ENCODE assay signal across 24 cellular contexts in the genomic region with DNA sequence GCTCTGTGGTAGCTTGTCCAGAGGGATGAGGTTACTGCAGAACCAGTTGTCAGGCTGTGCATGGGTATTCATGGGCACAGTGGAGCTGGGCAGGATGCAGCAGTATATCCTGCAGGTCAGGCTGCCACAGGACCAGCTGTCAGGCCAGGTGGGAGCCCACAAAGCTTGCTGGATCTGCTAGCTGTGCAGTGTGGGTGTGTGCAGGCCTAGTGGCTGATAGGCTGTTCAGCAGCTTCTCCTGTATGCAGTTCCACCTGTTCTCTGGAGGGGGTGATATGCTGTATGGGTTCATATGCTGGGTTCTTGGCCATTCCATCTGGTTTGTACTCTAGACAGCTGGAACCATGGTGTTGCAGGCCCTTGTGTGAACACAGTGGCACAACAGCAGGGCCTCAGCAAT. TPM values are rescaled to one million over a fixed set of nuclear protein-coding genes. Genes with fewer than 3 reads are reported as not detected.
"Had no signal": no experiment of that assay in that cellular context is flagged by ENCODE, and none has a peak within 500 bp of the region (broad histone marks: within the 10 kb centered on the region; RNA-seq: fewer than 3 reads in every experiment).

No MANE protein-coding gene starts in this region.

- H3K9me3 ChIP-seq: thyroid gland had no signal

- ATAC-seq: activated T-cell treated with anti-CD3 and anti-CD28 coated beads, Interleukin-2, amount 50 U/mL, for 4 hours; heart left ventricle; pancreas; psoas muscle; right cardiac atrium; stimulated activated naive CD8-positive, alpha-beta T cell treated with anti-CD3 and anti-CD28 coated beads, Interleukin-15, Interleukin-2, amounts not matched to agents 100 U/mL and 50 U/mL, for 24 hours had no signal

- H3K27ac Mint-ChIP-seq: activated naive CD8-positive, alpha-beta T cell treated with anti-CD3 and anti-CD28 coated beads for 36 hours; natural killer cell treated with Interleukin-12 subunit alpha and Interleukin-12 subunit beta and Interleukin-15 and Interleukin-18, amount 100 ng/mL, for 72 hours; T-helper 2 cell treated with Interferon-gamma antibody and Interleukin-4, amounts not matched to agents 5 μg/mL and 100 μg/mL, for 36 hours had no signal

- H3K4me1 Mint-ChIP-seq: activated naive CD8-positive, alpha-beta T cell treated with anti-CD3 and anti-CD28 coated beads for 36 hours had no signal

- H3K27me3 ChIP-seq: breast epithelium, heart left ventricle, neutrophil, pancreas, thyroid gland, vagina had no signal

- H3K36me3 ChIP-seq: breast epithelium, heart left ventricle, neutrophil, pancreas, thyroid gland, vagina had no signal

- H3K4me3 Mint-ChIP-seq: activated naive CD8-positive, alpha-beta T cell treated with anti-CD3 and anti-CD28 coated beads for 36 hours; activated T-cell treated with anti-CD3 and anti-CD28 coated beads, Interleukin-2, amount 50 U/mL, for 4 hours; natural killer cell treated with Interleukin-12 subunit alpha and Interleukin-12 subunit beta and Interleukin-15 and Interleukin-18, amount 100 ng/mL, for 72 hours; T-helper 2 cell treated with Interferon-gamma antibody and Interleukin-4, amounts not matched to agents 5 μg/mL and 100 μg/mL, for 36 hours had no signal

- FAIRE-seq: islet of Langerhans, pancreas had no signal

- H3K27me3 Mint-ChIP-seq: activated naive CD8-positive, alpha-beta T cell treated with anti-CD3 and anti-CD28 coated beads for 36 hours; natural killer cell treated with Interleukin-12 subunit alpha and Interleukin-12 subunit beta and Interleukin-15 and Interleukin-18, amount 100 ng/mL, for 72 hours had no signal

- DNase-seq: activated CD4-positive, alpha-beta T cell treated with anti-CD3 and anti-CD28 coated beads for 4 hours; activated CD4-positive, alpha-beta T cell treated with anti-CD3 and anti-CD28 coated beads, Interleukin-2, amount 50 U/mL, for 48 hours; activated CD4-positive, CD25-positive, alpha-beta regulatory T cell; activated CD8-positive, alpha-beta memory T cell treated with anti-CD3 and anti-CD28 coated beads, Interleukin-2, amount 50 U/mL, for 48 hours; activated naive CD4-positive, alpha-beta T cell treated with Interleukin-2 at 50 U/mL for 16 hours; activated naive CD8-positive, alpha-beta T cell treated with anti-CD3 and anti-CD28 coated beads for 36 hours; activated T-cell treated with anti-CD3 and anti-CD28 coated beads, Interleukin-2, amount 50 U/mL, for 4 hours; heart left ventricle; midbrain; pancreas; psoas muscle; right cardiac atrium; stimulated activated CD4-positive, alpha-beta T cell treated with anti-CD3 and anti-CD28 coated beads, Interleukin-12 subunit alpha, Interleukin-12 subunit beta, amount 100 ng/mL, for 4 hours; stimulated activated CD4-positive, alpha-beta T cell treated with anti-CD3 and anti-CD28 coated beads, Interleukin-4, amount 100 ng/mL, for 4 hours; stimulated activated naive CD8-positive, alpha-beta T cell treated with anti-CD3 and anti-CD28 coated beads, Interleukin-15, Interleukin-2, amounts not matched to agents 100 U/mL and 50 U/mL, for 24 hours; thyroid gland had no signal

- H3K4me3 ChIP-seq: breast epithelium, coronary artery, heart left ventricle, pancreas, psoas muscle, thyroid gland, vagina had no signal

- H3K27ac ChIP-seq: breast epithelium, coronary artery, epithelial cell of prostate, heart left ventricle, neutrophil, pancreas, psoas muscle, thyroid gland, vagina had no signal

- H3K4me1 ChIP-seq: breast epithelium, heart left ventricle, pancreas, psoas muscle, thyroid gland, vagina had no signal

RNA-seq across cellular contexts. Expression of a gene that starts 40.6 kb away (rescaled TPM):
- total RNA-seq: natural killer cell treated with Interleukin-12 subunit alpha and Interleukin-12 subunit beta and Interleukin-15 and Interleukin-18, amount 100 ng/mL, for 72 hours had no signal
